1 cellular context compared by ENCODE assay signal in genomic region chr11:9314291-9315077, GRCh38.
TF ChIP-seq lines count a peak whose summit lies in the region.

TSS of gene TMEM41B (minus strand) at chr11:9314593. CDS start at chr11:9314441, 152 bp downstream.

TF ChIP-seq in GM23338, 12 proteins besides CTCF, POLR2A, EP300 and RAD21 (continued from another document):
- no peak for TF ChIP-seq JUNB (IDR thresholded peaks at IDR 0.05; ENCODE audit: unreplicated experiment)
- no peak for TF ChIP-seq ZNF114 (CRISPR knock-in tag; IDR thresholded peaks at IDR 0.05)
- peak; percentile 67 for TF ChIP-seq ETS1 (IDR thresholded peaks at IDR 0.05)
- no peak for TF ChIP-seq ZNF331 (CRISPR knock-in tag; IDR thresholded peaks at IDR 0.05; ENCODE audit: low read depth)
- TF ChIP-seq STAT1 (IDR thresholded peaks at IDR 0.05; ENCODE audit: unreplicated experiment) = no peak
- TF ChIP-seq EZH2 (IDR thresholded peaks at IDR 0.05; ENCODE audit: low read depth, unreplicated experiment) = no peak
- TF ChIP-seq CREB1 (CRISPR knock-in tag; IDR thresholded peaks at IDR 0.05; ENCODE audit: low read depth) = peak; percentile 85
- peak; percentile 52; the same call in 1 of the 2 replicates for TF ChIP-seq NANOG (IDR thresholded peaks at IDR 0.05; ENCODE audit: borderline replicate concordance)
